ENCODE assay signal across 18 cellular contexts in genomic region chr20:63151554-63152321, GRCh38.
DNase-seq lines count a peak whose midpoint lies in the region; ATAC-seq, FAIRE-seq and TF ChIP-seq lines count a peak whose summit lies in the region.
"Had no signal": no experiment of that assay in that cellular context is flagged by ENCODE, and none has a peak within 500 bp of the region (broad histone marks: within the 10 kb centered on the region; RNA-seq: fewer than 3 reads in every experiment).

No MANE protein-coding gene starts in this region.

- H3K27ac ChIP-seq in right atrium auricular region, result no peak overlapping the region
- no peak overlapping the region for H3K27ac ChIP-seq in kidney (ENCODE audit: low read depth in 2 of 2, low read length in 2 of 2)
- H3K27ac ChIP-seq in aorta (ENCODE audit: low read depth in 1 of 2, low read length in 2 of 2), result no peak overlapping the region
- H3K27ac ChIP-seq: HL-60, uterus had no signal

- TF ChIP-seq CTCF in right atrium auricular region (IDR thresholded peaks at IDR 0.05), result no peak
- no peak for TF ChIP-seq CTCF in choroid plexus epithelial cell (conservative IDR thresholded peaks at IDR 0.05; ENCODE audit: low read depth, low read length)
- no peak for TF ChIP-seq CTCF in kidney (IDR thresholded peaks at IDR 0.05; ENCODE audit: borderline replicate concordance, extremely low read depth, insufficient read depth)

- H3K36me3 ChIP-seq in right atrium auricular region, result no peaks in the 10 kb centered on the region
- no peaks in the 10 kb centered on the region for H3K36me3 ChIP-seq in kidney (ENCODE audit: control insufficient read depth in 1 of 2, insufficient read depth in 2 of 2, low read length in 2 of 2)
- no peaks in the 10 kb centered on the region for H3K36me3 ChIP-seq in aorta (ENCODE audit: control insufficient read depth in 1 of 2, insufficient read depth in 2 of 2, low read length in 1 of 2)
- H3K36me3 ChIP-seq: uterus had no signal

- intact Hi-C loops in Right ventricle myocardium superior (cut with DNase I), result no loop called here
- intact Hi-C loops in kidney (cut with DNase I), result no loop called here
- intact Hi-C loops in aorta (cut with DNase I), result no loop called here

- FAIRE-seq in kidney (lab: Jason Lieb, UNC), result no peak
- FAIRE-seq in RCC 7860 (lab: Jason Lieb, UNC), result no peak
- FAIRE-seq: GM12891, GM19239 had no signal

- H3K9ac ChIP-seq in kidney (ENCODE audit: low read length in 2 of 2), result no peak overlapping the region

- ATAC-seq in Right ventricle myocardium superior (ENCODE audit: poor library complexity), result no peak
- ATAC-seq in aorta (ENCODE audit: low FRiP score), result no peak
- ATAC-seq in GM21447 (IDR thresholded peaks at IDR 0.05; ENCODE audit: unreplicated experiment), result no peak
- ATAC-seq: stimulated activated effector memory CD8-positive, alpha-beta T cell treated with anti-CD3 and anti-CD28 coated beads, Interleukin-12 subunit alpha, Interleukin-12 subunit beta, amount 100 ng/mL, for 72 hours had no signal

- H3K4me3 ChIP-seq in right atrium auricular region (peak overlapping the region in 1 of 2 donors; percentile 19), choroid plexus epithelial cell (ENCODE audit: low read depth, low read length) (no peak overlapping the region), kidney (ENCODE audit: low read length in 2 of 2) (no peak overlapping the region), aorta (ENCODE audit: low read length in 2 of 2) (no peak overlapping the region)
- H3K4me3 ChIP-seq: uterus had no signal

- peak; percentile 41 for DNase-seq in Right ventricle myocardium superior
- DNase-seq in right atrium auricular region (ENCODE audit: low spot score), result no peak
- DNase-seq in choroid plexus epithelial cell (ENCODE audit: low read depth), result peak; percentile 18
- peak; percentile 42 for DNase-seq in kidney
- DNase-seq in aorta, result peak; percentile 32 to 70
- DNase-seq in NCI-H1092 treated with DMSO at 0.1 percent for 48 hours (lab: John Stamatoyannopoulos, UW), result no peak
- DNase-seq in RCC 7860 (ENCODE audit: low spot score), result no peak
- DNase-seq: activated CD4-positive, alpha-beta T cell treated with anti-CD3 and anti-CD28 coated beads for 48 hours; activated T-cell treated with anti-CD3 and anti-CD28 coated beads, Interleukin-2, amount 50 U/mL, for 48 hours; DND-41; GOT3; stimulated activated CD4-positive, alpha-beta T cell treated with anti-CD3 and anti-CD28 coated beads, Interleukin-4, amount 100 ng/mL, for 1 hour; uterus had no signal

- H3K4me1 ChIP-seq in right atrium auricular region (no peaks in the 10 kb centered on the region), kidney (ENCODE audit: control insufficient read depth in 1 of 2, insufficient read depth in 1 of 2, low read depth in 1 of 2, low read length in 2 of 2) (no peaks in the 10 kb centered on the region), aorta (ENCODE audit: control insufficient read depth in 1 of 2, insufficient read depth in 2 of 2, low read length in 2 of 2) (no peaks in the 10 kb centered on the region)
- H3K4me1 ChIP-seq: uterus had no signal

- H3K9me3 ChIP-seq in right atrium auricular region, result peaks cover 0 to 20% of the 10 kb centered on the region in 2 donors
- H3K9me3 ChIP-seq in kidney (ENCODE audit: control insufficient read depth in 1 of 2, low read length in 2 of 2), result peaks cover 2 to 11% of the 10 kb centered on the region in 2 donors
- peaks cover 4% of the 10 kb centered on the region for H3K9me3 ChIP-seq in aorta (ENCODE audit: control insufficient read depth, low read length)
- H3K9me3 ChIP-seq: uterus had no signal

- peaks cover 0 to 6% of the 10 kb centered on the region in 2 donors for H3K27me3 ChIP-seq in right atrium auricular region
- H3K27me3 ChIP-seq in aorta (ENCODE audit: control insufficient read depth in 1 of 2, insufficient read depth in 2 of 2, low read length in 1 of 2), result no peaks in the 10 kb centered on the region

- WGBS in aorta, 2 donors, result 10 to 22% methylated on average over 40 of the region's 40 CpGs

Comparison
In these comparisons a context has a peak if more than half of its experiments do, and no peak if none do; other contexts are left out.
1. DNase-seq: peak in Right ventricle myocardium superior (single experiment), choroid plexus epithelial cell (single experiment), kidney (single experiment) and aorta (2 of 2); none in right atrium auricular region (single experiment), NCI-H1092 treated with DMSO at 0.1 percent for 48 hours (single experiment) and RCC 7860 (single experiment).